ENCODE assay signal across 8 cellular contexts in the genomic region with DNA sequence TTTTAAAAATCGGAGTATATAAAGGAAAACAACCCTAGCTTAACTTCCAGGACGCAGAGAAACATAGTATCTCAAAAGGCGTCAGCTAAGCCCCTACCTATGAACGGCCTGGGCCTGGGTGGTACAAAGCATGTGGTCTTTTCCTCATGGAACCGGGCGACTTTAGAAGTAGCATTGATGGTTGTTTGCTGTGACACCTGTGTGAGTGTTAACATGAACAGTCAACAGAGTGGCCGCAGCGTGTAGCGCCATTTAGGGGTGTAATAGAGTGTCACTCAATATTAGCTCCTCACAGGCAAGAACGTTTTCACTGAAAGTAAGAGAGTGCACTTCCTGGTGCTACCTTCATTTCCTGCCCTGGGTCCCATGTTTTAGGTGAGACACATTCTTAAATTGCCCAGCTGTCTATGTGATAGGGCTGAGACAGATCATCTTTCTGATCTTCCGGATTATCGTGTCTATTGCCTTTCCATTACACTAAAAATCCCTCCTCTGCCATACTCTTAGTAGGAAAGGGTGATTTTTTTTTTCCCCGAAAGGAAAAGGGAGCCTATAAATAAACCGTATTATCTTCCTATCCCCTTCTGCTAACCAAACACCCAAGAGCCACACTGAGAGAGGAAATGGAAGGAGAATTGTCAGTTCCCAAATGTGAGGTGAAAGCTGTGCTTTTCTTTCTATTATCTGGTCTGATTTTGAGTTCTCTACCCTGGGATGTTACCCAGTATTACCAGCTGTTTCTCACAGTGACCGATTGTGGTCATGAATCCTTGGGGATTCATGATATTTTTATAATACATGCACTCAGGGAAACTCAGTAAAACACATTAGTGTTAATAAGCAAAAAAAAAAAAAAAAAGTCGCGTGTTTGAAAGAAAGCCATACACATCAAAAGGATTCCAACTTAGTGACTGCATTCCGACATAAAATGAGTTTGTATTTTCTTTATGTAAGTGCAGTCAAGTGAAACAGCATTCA. TPM values are rescaled to one million over a fixed set of nuclear protein-coding genes. Genes with fewer than 3 reads are reported as not detected.
DNase-seq lines count a peak whose midpoint lies in the region; ATAC-seq and TF ChIP-seq lines count a peak whose summit lies in the region.

No MANE protein-coding gene starts in this region.

- WGBS in right cardiac atrium = 6% methylated on average over 18 of the region's 18 CpGs

- no peaks in the 10 kb centered on the region for H3K9me3 ChIP-seq in right cardiac atrium (ENCODE audit: control insufficient read depth, low read length)
- H3K9me3 ChIP-seq in skeletal muscle tissue (ENCODE audit: control insufficient read depth in 3 of 3, low read length in 3 of 3) = no peaks in the 10 kb centered on the region

- ATAC-seq in GM19023 (IDR thresholded peaks at IDR 0.05; ENCODE audit: unreplicated experiment) = peak; percentile 20
- ATAC-seq in right cardiac atrium = peak in 1 of 2 donors; percentile 1
- ATAC-seq in left lobe of liver = no peak

- intact Hi-C loops in right cardiac atrium (cut with DNase I) = no loop called here

- POLR2A ChIA-PET in BJ (lab: Charles Lee) = interaction anchor here (0.7 kb wide), 1 partner anchor 13 kb away, joined by 7 read pairs; no protein-coding TSS in a partner anchor

- no peak for TF ChIP-seq CTCF in BJ (IDR thresholded peaks at IDR 0.05; ENCODE audit: insufficient read depth, low read depth, low read length)

- no peaks in the 10 kb centered on the region for H3K4me1 ChIP-seq in right cardiac atrium (ENCODE audit: control insufficient read depth, insufficient read depth, low read length)
- H3K4me1 ChIP-seq in skeletal muscle tissue (ENCODE audit: control insufficient read depth in 3 of 3, insufficient read depth in 3 of 3, low read length in 3 of 3) = peaks cover 11 to 30% (median 20%) of the 10 kb centered on the region in 3 donors

- peak overlapping the region; percentile 89 to 90 (median 89) for H3K9ac ChIP-seq in skeletal muscle tissue (ENCODE audit: low read depth in 1 of 3, low read length in 3 of 3)

- H3K36me3 ChIP-seq in BJ (ENCODE audit: control insufficient read depth, insufficient read depth, low read length) = no peaks in the 10 kb centered on the region
- no peaks in the 10 kb centered on the region for H3K36me3 ChIP-seq in skeletal muscle tissue (ENCODE audit: control insufficient read depth in 3 of 3, insufficient read depth in 3 of 3, low read length in 3 of 3)

- H3K27me3 ChIP-seq in BJ (ENCODE audit: control insufficient read depth, insufficient read depth, low read length) = no peaks in the 10 kb centered on the region
- no peaks in the 10 kb centered on the region for H3K27me3 ChIP-seq in right cardiac atrium (ENCODE audit: control insufficient read depth, insufficient read depth)
- H3K27me3 ChIP-seq in skeletal muscle tissue (ENCODE audit: control insufficient read depth in 3 of 3, insufficient read depth in 3 of 3, low read length in 3 of 3) = no peaks in the 10 kb centered on the region

- no peak for DNase-seq in BJ (ENCODE audit: low read depth)
- DNase-seq in HUDEP-2 (lab: John Stamatoyannopoulos, UW; ENCODE audit: unreplicated experiment in 76 of 76) = peak in 43 of 76 experiments; percentile 0 to 60 (median 15)
- DNase-seq in RPMI8226 = peak; percentile 83
- DNase-seq in activated naive CD4-positive, alpha-beta T cell treated with Interleukin-2 at 50 U/mL for 16 hours = peak; percentile 64
- DNase-seq in right cardiac atrium = peak in 1 of 3 donors; percentile 33
- no peak for DNase-seq in left lobe of liver (ENCODE audit: low spot score)

- peak overlapping the region; percentile 78 for H3K4me3 ChIP-seq in BJ (ENCODE audit: low read depth, low read length)
- H3K4me3 ChIP-seq in right cardiac atrium (ENCODE audit: low read length) = peak overlapping the region; percentile 70
- H3K4me3 ChIP-seq in skeletal muscle tissue (ENCODE audit: low read length in 3 of 3) = peak overlapping the region; percentile 90 to 97 (median 92)

- CTCF ChIA-PET in BJ (lab: Yijun Ruan, JAX) = interaction anchor here (0.6 to 2.7 kb wide), 5 partner anchors 8 to 576 kb away, joined by 3 to 26 read pairs (median 4); no protein-coding TSS in a partner anchor

- H3K27ac ChIP-seq in right cardiac atrium (ENCODE audit: low read length) = peak overlapping the region; percentile 57
- H3K27ac ChIP-seq in skeletal muscle tissue (ENCODE audit: low read depth, low read length) = peak overlapping the region; percentile 91

RNA-seq across cellular contexts. Expression of gene GORASP2, which starts 1.4 kb away (rescaled TPM):
- 186 and 194 TPM in 2 replicates for polyA plus RNA-seq in BJ (2011; rRNA removed)
- polyA minus RNA-seq in BJ (2011; rRNA and poly(A)+ RNA removed) = 69.7 and 129 TPM in 2 replicates
- total RNA-seq in right cardiac atrium = 10 to 100 TPM; 67.0 to 74.7 (median 69.2) TPM
- polyA plus RNA-seq in right cardiac atrium = 39.5 TPM
- 22.4 TPM for total RNA-seq in skeletal muscle tissue
- 30.4 TPM for total RNA-seq in left lobe of liver

Comparison
In these comparisons a context has a peak if more than half of its experiments do, and no peak if none do; other contexts are left out.
1. DNase-seq: peak in HUDEP-2 (43 of 76), RPMI8226 (single experiment) and activated naive CD4-positive, alpha-beta T cell treated with Interleukin-2 at 50 U/mL for 16 hours (single experiment); none in BJ (single experiment) and left lobe of liver (single experiment).
2. Peak in every context shown above with its lines, with median percentiles within 50 percentile points of each other: H3K4me3 ChIP-seq.